In genomic region chr1:172673761-172674160, GRCh38 we compare ENCODE assay signal across 17 cellular contexts. TPM values are rescaled to one million over a fixed set of nuclear protein-coding genes. Genes with fewer than 3 reads are reported as not detected.
DNase-seq lines count a peak whose midpoint lies in the region; ATAC-seq and TF ChIP-seq lines count a peak whose summit lies in the region.
"Had no signal": no experiment of that assay in that cellular context is flagged by ENCODE, and none has a peak within 500 bp of the region (broad histone marks: within the 10 kb centered on the region; RNA-seq: fewer than 3 reads in every experiment).

No MANE protein-coding gene starts in this region.

- CTCF ChIA-PET in PC-3 (lab: Charles Lee): no interaction called here

- no peak overlapping the region for H2AFZ ChIP-seq in PC-3 (ENCODE audit: low read length)

- no peak overlapping the region for H3K4me2 ChIP-seq in PC-3 (ENCODE audit: low read length)

- peak; percentile 61 for DNase-seq in EH (ENCODE audit: low read depth)
- DNase-seq in PC-3: peak; percentile 82
- peak; percentile 39 for DNase-seq in fibroblast of pulmonary artery (ENCODE audit: low read depth)
- peak; percentile 80 for DNase-seq in renal cortical epithelial cell (ENCODE audit: low read depth)
- no peak for DNase-seq in SW480 (ENCODE audit: low spot score)
- DNase-seq: DMS 273 treated with DMSO at 0.1 percent for 48 hours, Karpas-422, NCI-H1417, NCI-H1930, NCI-H2171 treated with DMSO at 0.1 percent for 48 hours, NCI-H82, SIG-M5 had no signal

- H3F3A ChIP-seq in PC-3 (ENCODE audit: low read length, unreplicated experiment): no peaks in the 10 kb centered on the region

- H3K9ac ChIP-seq in PC-3 (ENCODE audit: low read length): no peak overlapping the region
- H3K9ac ChIP-seq: BLaER1 treated with 17β-estradiol and CSF1 and Interleukin-3, amounts not matched to agents 10 nM and 100 nM had no signal

- H3K36me3 ChIP-seq in PC-3 (ENCODE audit: low read depth, low read length): no peaks in the 10 kb centered on the region
- H3K36me3 ChIP-seq: BLaER1 treated with 17β-estradiol and CSF1 and Interleukin-3, amounts not matched to agents 10 nM and 100 nM had no signal

- H3K27ac ChIP-seq in PC-3 (ENCODE audit: low read length): no peak overlapping the region
- H3K27ac ChIP-seq: BLaER1 treated with 17β-estradiol and CSF1 and Interleukin-3, amounts not matched to agents 10 nM and 100 nM had no signal

- TF ChIP-seq CTCF in PC-3 (conservative IDR thresholded peaks at IDR 0.05; ENCODE audit: low read depth, low read length): no peak
- TF ChIP-seq CTCF in fibroblast of pulmonary artery (IDR thresholded peaks at IDR 0.05; ENCODE audit: low read length, missing control alignments): no peak

- no peak overlapping the region for H3K4me3 ChIP-seq in PC-3 (ENCODE audit: low read length)
- H3K4me3 ChIP-seq in fibroblast of pulmonary artery (replicated peaks; ENCODE audit: low read depth, low read length): no peak overlapping the region
- H3K4me3 ChIP-seq: BLaER1 treated with 17β-estradiol and CSF1 and Interleukin-3, amounts not matched to agents 10 nM and 100 nM had no signal

- POLR2A ChIA-PET in PC-3 (lab: Charles Lee; ENCODE audit: unreplicated experiment): no interaction called here

- ATAC-seq in PC-3 (peak; percentile 27), GM18511 (IDR thresholded peaks at IDR 0.05; ENCODE audit: unreplicated experiment) (no peak), HG03565 (IDR thresholded peaks at IDR 0.05; ENCODE audit: unreplicated experiment) (no peak)

- H3K4me1 ChIP-seq in PC-3 (ENCODE audit: insufficient read depth, low read length): peaks cover 15% of the 10 kb centered on the region

- intact Hi-C loops in PC-3 (cut with micrococcal nuclease): no loop called here

- no peaks in the 10 kb centered on the region for H3K27me3 ChIP-seq in PC-3 (ENCODE audit: low read length)
- H3K27me3 ChIP-seq: BLaER1 treated with 17β-estradiol and CSF1 and Interleukin-3, amounts not matched to agents 10 nM and 100 nM had no signal

- H4K20me1 ChIP-seq in PC-3 (ENCODE audit: low read length): no peaks in the 10 kb centered on the region
- H4K20me1 ChIP-seq: BLaER1 treated with 17β-estradiol and CSF1 and Interleukin-3, amounts not matched to agents 10 nM and 100 nM had no signal

- H3K79me2 ChIP-seq in PC-3 (ENCODE audit: low read length): no peaks in the 10 kb centered on the region

- no peaks in the 10 kb centered on the region for H3K9me2 ChIP-seq in PC-3 (replicated peaks; ENCODE audit: low read length)

- no peaks in the 10 kb centered on the region for H3K9me3 ChIP-seq in PC-3 (ENCODE audit: low read length)

- no TSS peak for BruUV-seq in PC-3 (replicated peaks; lab: Mats Ljungman, UMichigan)

RNA-seq across cellular contexts. Expression of gene FASLG, which starts 14.9 kb away (rescaled TPM):
- 0.04 TPM in 1 of 2 replicates, not detected in the other for total RNA-seq in PC-3 (2014; rRNA removed)
- total RNA-seq in renal cortical epithelial cell: not detected in 2 replicates
- total RNA-seq: Daoy, NCI-H460 had no signal
